Comparison of ENCODE assay signal across 10 cellular contexts in genomic region chr6:21748343-21749063, GRCh38.
DNase-seq lines count a peak whose midpoint lies in the region; ATAC-seq and TF ChIP-seq lines count a peak whose summit lies in the region.
"Had no signal": no experiment of that assay in that cellular context is flagged by ENCODE, and none has a peak within 500 bp of the region (broad histone marks: within the 10 kb centered on the region; RNA-seq: fewer than 3 reads in every experiment).

No MANE protein-coding gene starts in this region.

- H3K27ac ChIP-seq in RWPE1 = no peak overlapping the region

- CTCF ChIA-PET in RWPE1 (lab: Yijun Ruan, JAX) = no interaction called here

- POLR2A ChIA-PET in RWPE1 (lab: Yijun Ruan, JAX; ENCODE audit: low non-redundant PET) = no interaction called here

- no peak for TF ChIP-seq CTCF in RWPE1 (conservative IDR thresholded peaks at IDR 0.05; ENCODE audit: low read depth)

- DNase-seq in DMS153 treated with DMSO at 0.1 percent for 48 hours (lab: John Stamatoyannopoulos, UW; ENCODE audit: unreplicated experiment) = peak; percentile 83
- DNase-seq in NCI-H1092 treated with DMSO at 0.1 percent for 48 hours (lab: John Stamatoyannopoulos, UW) = peak; percentile 82
- peak; percentile 62 for DNase-seq in RWPE1 (ENCODE audit: low spot score)
- peak; percentile 74 for DNase-seq in iris pigment epithelial cell (ENCODE audit: low read depth)
- DNase-seq in 8988T = no peak
- no peak for DNase-seq in AG08396 (ENCODE audit: low spot score)
- DNase-seq: Caco-2, mesenchymal stem cell had no signal

- ATAC-seq in GM21423 (IDR thresholded peaks at IDR 0.05; ENCODE audit: unreplicated experiment) = no peak
- ATAC-seq in HG02852 (IDR thresholded peaks at IDR 0.05; ENCODE audit: unreplicated experiment) = no peak

Comparison
In these comparisons a context has a peak if more than half of its experiments do, and no peak if none do; other contexts are left out.
1. DNase-seq: peak in DMS153 treated with DMSO at 0.1 percent for 48 hours (single experiment), NCI-H1092 treated with DMSO at 0.1 percent for 48 hours (single experiment), RWPE1 (single experiment) and iris pigment epithelial cell (single experiment); none in 8988T (single experiment) and AG08396 (single experiment).